ENCODE assay signal across 18 cellular contexts in the genomic region with DNA sequence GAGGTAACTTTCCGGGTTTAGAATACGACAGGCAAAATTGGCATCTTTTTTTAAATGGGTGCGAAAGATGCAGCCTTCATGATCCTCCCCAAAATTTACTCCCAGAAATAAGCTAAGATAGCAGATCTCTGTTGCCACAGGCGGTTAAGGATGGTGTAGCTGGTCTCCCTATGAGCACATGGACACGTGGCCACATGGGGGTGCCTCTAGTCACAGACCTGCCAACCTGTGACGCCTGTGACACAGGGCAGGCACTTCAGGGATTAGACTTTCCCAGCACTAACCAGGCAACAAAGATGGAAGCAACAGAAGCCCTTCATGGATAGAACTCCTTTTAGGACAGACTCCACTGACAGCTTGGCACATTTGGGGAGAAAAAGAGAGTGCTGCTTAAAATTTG.
"Had no signal": no experiment of that assay in that cellular context is flagged by ENCODE, and none has a peak within 500 bp of the region (broad histone marks: within the 10 kb centered on the region; RNA-seq: fewer than 3 reads in every experiment).

No MANE protein-coding gene starts in this region.

- H3K9me3 ChIP-seq: esophagus squamous epithelium, lower lobe of right lung, tibial nerve had no signal

- DNase-seq: activated CD4-positive, alpha-beta T cell treated with anti-CD3 and anti-CD28 coated beads, Interleukin-2, amount 10 ng/mL, durations not matched to agents 7 days and 5 days; activated CD4-positive, CD25-positive, alpha-beta regulatory T cell; activated CD8-positive, alpha-beta memory T cell treated with anti-CD3 and anti-CD28 coated beads, Interleukin-2, amount 50 U/mL, for 4 hours; activated naive CD4-positive, alpha-beta T cell treated with anti-CD3 and anti-CD28 coated beads, Interleukin-2, amount 10 ng/mL, durations not matched to agents 7 days and 5 days; activated naive CD8-positive, alpha-beta T cell treated with anti-CD3 and anti-CD28 coated beads, Interleukin-2, amount 50 U/mL, for 24 hours; activated T-cell treated with anti-CD3 and anti-CD28 coated beads, Interleukin-2, amount 50 U/mL, for 4 hours; effector CD8-positive, alpha-beta T cell; esophagus squamous epithelium; lower lobe of right lung; midbrain; stimulated activated CD4-positive, alpha-beta T cell treated with anti-CD3 and anti-CD28 coated beads, Interleukin-2, amount 100 ng/mL, for 24 hours; stimulated activated naive CD4-positive, alpha-beta T cell treated with Interleukin-2 at 50 U/mL for 16 hours; T-cell had no signal

- H3K36me3 Mint-ChIP-seq: activated naive CD4-positive, alpha-beta T cell treated with anti-CD3 and anti-CD28 coated beads, Interleukin-2, amount 10 ng/mL, durations not matched to agents 7 days and 5 days; T-cell had no signal

- ATAC-seq: activated naive CD8-positive, alpha-beta T cell treated with anti-CD3 and anti-CD28 coated beads, Interleukin-2, amount 50 U/mL, for 24 hours; activated T-cell treated with anti-CD3 and anti-CD28 coated beads, Interleukin-2, amount 50 U/mL, for 4 hours; lower lobe of right lung; T-cell had no signal

- H3K27ac ChIP-seq: esophagus squamous epithelium, lower lobe of right lung, tibial nerve had no signal

- H3K4me3 ChIP-seq: esophagus squamous epithelium, lower lobe of right lung, tibial nerve had no signal

- H3K4me1 Mint-ChIP-seq: activated CD4-positive, alpha-beta T cell treated with anti-CD3 and anti-CD28 coated beads, Interleukin-2, amount 10 ng/mL, durations not matched to agents 7 days and 5 days; activated naive CD4-positive, alpha-beta T cell treated with anti-CD3 and anti-CD28 coated beads, Interleukin-2, amount 10 ng/mL, durations not matched to agents 7 days and 5 days; activated naive CD8-positive, alpha-beta T cell treated with anti-CD3 and anti-CD28 coated beads, Interleukin-2, amount 50 U/mL, for 24 hours; T-cell had no signal

- H3K9me3 Mint-ChIP-seq: activated CD4-positive, alpha-beta T cell treated with anti-CD3 and anti-CD28 coated beads, Interleukin-2, amount 10 ng/mL, durations not matched to agents 7 days and 5 days; activated naive CD4-positive, alpha-beta T cell treated with anti-CD3 and anti-CD28 coated beads, Interleukin-2, amount 10 ng/mL, durations not matched to agents 7 days and 5 days; activated naive CD8-positive, alpha-beta T cell treated with anti-CD3 and anti-CD28 coated beads, Interleukin-2, amount 50 U/mL, for 24 hours; activated T-cell treated with anti-CD3 and anti-CD28 coated beads, Interleukin-2, amount 50 U/mL, for 4 hours; dendritic cell treated with granulocyte-macrophage colony-stimulating factor and Interleukin-4, amounts not matched to agents 40 ng/mL and 50 ng/mL, for 4 days; nephron had no signal

- H3K27me3 Mint-ChIP-seq: T-cell had no signal

- H3K27me3 ChIP-seq: esophagus squamous epithelium, tibial nerve had no signal

- H3K4me1 ChIP-seq: tibial nerve had no signal

- H3K4me3 Mint-ChIP-seq: activated CD4-positive, alpha-beta T cell treated with anti-CD3 and anti-CD28 coated beads, Interleukin-2, amount 10 ng/mL, durations not matched to agents 7 days and 5 days; activated naive CD4-positive, alpha-beta T cell treated with anti-CD3 and anti-CD28 coated beads, Interleukin-2, amount 10 ng/mL, durations not matched to agents 7 days and 5 days; activated naive CD8-positive, alpha-beta T cell treated with anti-CD3 and anti-CD28 coated beads, Interleukin-2, amount 50 U/mL, for 24 hours; activated T-cell treated with anti-CD3 and anti-CD28 coated beads, Interleukin-2, amount 50 U/mL, for 4 hours; dendritic cell treated with granulocyte-macrophage colony-stimulating factor and Interleukin-4, amounts not matched to agents 40 ng/mL and 50 ng/mL, for 4 days; nephron; T-cell had no signal

- H3K27ac Mint-ChIP-seq: activated CD4-positive, alpha-beta T cell treated with anti-CD3 and anti-CD28 coated beads, Interleukin-2, amount 10 ng/mL, durations not matched to agents 7 days and 5 days; activated naive CD4-positive, alpha-beta T cell treated with anti-CD3 and anti-CD28 coated beads, Interleukin-2, amount 10 ng/mL, durations not matched to agents 7 days and 5 days; activated naive CD8-positive, alpha-beta T cell treated with anti-CD3 and anti-CD28 coated beads, Interleukin-2, amount 50 U/mL, for 24 hours; dendritic cell treated with granulocyte-macrophage colony-stimulating factor and Interleukin-4, amounts not matched to agents 40 ng/mL and 50 ng/mL, for 4 days; T-cell had no signal

- H3K36me3 ChIP-seq: esophagus squamous epithelium, lower lobe of right lung, tibial nerve had no signal

- FAIRE-seq: astrocyte, urothelium cell line had no signal
